Comparison of ENCODE assay signal across 1 cellular context in the genomic region with DNA sequence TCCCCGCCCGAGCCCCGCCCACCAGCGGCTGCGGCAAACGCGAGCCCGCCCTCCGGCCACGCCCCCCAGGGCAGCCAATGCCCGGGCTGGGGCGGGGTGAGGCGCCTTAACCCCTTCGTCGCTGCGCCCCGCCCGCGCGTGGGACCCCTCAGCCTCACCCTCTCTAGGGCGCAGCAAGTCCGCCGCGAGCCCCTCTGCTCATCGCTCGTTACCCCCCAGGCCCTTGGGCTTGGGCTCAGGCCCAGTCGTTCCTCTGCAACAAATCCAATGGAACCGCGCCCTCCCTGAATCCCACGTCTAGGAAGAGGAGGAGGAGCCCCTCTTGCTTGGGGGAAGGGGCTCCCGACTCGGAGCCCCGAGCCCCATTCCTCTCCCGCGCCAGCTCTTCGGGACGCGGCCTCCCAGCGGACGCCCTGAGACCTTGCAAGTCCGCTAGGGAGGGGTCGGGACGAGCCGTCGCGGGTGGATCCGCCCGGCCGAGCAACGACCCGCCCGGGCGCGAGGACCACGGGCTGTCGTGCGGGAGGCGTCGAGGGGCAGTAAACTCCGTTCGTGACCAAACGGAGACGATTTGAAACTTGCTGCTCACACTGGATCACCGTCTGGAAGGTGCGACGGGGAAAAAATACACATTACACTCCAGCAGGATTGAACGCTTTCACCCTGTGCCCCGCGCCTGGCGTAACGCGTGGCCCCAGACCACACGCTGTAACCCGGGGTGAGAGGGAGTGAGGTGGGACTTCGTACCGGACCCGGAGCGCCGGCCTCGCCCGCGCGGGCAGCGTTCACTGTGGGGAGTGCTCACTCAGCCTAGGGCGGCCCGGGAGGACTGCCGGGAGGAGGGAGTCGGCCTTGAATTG.
TF ChIP-seq lines count a peak whose summit lies in the region.

No MANE protein-coding gene starts in this region.

TF ChIP-seq in HepG2, 621 proteins besides CTCF, POLR2A, EP300 and RAD21 (continued from another document and continues in another):
- no peak for TF ChIP-seq THYN1 (CRISPR knock-in tag; IDR thresholded peaks at IDR 0.05; ENCODE audit: borderline replicate concordance, low read depth)
- TF ChIP-seq, protein P1, sequence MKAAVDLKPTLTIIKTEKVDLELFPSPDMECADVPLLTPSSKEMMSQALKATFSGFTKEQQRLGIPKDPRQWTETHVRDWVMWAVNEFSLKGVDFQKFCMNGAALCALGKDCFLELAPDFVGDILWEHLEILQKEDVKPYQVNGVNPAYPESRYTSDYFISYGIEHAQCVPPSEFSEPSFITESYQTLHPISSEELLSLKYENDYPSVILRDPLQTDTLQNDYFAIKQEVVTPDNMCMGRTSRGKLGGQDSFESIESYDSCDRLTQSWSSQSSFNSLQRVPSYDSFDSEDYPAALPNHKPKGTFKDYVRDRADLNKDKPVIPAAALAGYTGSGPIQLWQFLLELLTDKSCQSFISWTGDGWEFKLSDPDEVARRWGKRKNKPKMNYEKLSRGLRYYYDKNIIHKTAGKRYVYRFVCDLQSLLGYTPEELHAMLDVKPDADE (CRISPR knock-in tag; IDR thresholded peaks at IDR 0.05): peak; percentile 82
- 0 out of 2 replicates have a peak, but pooled peaks have one; percentile 41 for TF ChIP-seq ZNF3 (CRISPR knock-in tag; IDR thresholded peaks at IDR 0.05)
- TF ChIP-seq, protein P2, sequence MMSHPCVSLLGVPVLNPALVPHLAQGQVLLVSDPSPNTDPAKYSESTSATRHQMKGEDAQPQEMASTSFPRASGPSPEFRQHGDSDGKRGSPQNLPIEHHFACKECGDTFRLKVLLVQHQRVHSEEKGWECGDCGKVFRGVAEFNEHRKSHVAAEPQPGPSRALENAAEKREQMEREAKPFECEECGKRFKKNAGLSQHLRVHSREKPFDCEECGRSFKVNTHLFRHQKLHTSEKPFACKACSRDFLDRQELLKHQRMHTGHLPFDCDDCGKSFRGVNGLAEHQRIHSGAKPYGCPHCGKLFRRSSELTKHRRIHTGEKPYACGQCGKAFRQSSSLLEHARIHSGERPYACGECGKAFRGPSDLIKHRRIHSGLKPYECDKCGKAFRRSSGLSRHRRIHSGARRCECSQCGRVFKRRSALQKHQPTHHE (CRISPR knock-in tag; IDR thresholded peaks at IDR 0.05; ENCODE audit: borderline replicate concordance): no peak; the same call in 1 of the 2 replicates
- peak; percentile 73 for TF ChIP-seq YY1 (IDR thresholded peaks at IDR 0.05; ENCODE audit: insufficient read depth, insufficient replicate concordance, low read depth, low read length)
- peak; percentile 95 for TF ChIP-seq ZNF747 (CRISPR knock-in tag; IDR thresholded peaks at IDR 0.05; ENCODE audit: borderline replicate concordance)
- TF ChIP-seq, protein P3, sequence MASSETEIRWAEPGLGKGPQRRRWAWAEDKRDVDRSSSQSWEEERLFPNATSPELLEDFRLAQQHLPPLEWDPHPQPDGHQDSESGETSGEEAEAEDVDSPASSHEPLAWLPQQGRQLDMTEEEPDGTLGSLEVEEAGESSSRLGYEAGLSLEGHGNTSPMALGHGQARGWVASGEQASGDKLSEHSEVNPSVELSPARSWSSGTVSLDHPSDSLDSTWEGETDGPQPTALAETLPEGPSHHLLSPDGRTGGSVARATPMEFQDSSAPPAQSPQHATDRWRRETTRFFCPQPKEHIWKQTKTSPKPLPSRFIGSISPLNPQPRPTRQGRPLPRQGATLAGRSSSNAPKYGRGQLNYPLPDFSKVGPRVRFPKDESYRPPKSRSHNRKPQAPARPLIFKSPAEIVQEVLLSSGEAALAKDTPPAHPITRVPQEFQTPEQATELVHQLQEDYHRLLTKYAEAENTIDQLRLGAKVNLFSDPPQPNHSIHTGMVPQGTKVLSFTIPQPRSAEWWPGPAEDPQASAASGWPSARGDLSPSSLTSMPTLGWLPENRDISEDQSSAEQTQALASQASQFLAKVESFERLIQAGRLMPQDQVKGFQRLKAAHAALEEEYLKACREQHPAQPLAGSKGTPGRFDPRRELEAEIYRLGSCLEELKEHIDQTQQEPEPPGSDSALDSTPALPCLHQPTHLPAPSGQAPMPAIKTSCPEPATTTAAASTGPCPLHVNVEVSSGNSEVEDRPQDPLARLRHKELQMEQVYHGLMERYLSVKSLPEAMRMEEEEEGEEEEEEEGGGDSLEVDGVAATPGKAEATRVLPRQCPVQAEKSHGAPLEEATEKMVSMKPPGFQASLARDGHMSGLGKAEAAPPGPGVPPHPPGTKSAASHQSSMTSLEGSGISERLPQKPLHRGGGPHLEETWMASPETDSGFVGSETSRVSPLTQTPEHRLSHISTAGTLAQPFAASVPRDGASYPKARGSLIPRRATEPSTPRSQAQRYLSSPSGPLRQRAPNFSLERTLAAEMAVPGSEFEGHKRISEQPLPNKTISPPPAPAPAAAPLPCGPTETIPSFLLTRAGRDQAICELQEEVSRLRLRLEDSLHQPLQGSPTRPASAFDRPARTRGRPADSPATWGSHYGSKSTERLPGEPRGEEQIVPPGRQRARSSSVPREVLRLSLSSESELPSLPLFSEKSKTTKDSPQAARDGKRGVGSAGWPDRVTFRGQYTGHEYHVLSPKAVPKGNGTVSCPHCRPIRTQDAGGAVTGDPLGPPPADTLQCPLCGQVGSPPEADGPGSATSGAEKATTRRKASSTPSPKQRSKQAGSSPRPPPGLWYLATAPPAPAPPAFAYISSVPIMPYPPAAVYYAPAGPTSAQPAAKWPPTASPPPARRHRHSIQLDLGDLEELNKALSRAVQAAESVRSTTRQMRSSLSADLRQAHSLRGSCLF (CRISPR knock-in tag; IDR thresholded peaks at IDR 0.05; ENCODE audit: borderline replicate concordance): 0 out of 2 replicates have a peak, but pooled peaks have one; percentile 42
- TF ChIP-seq ZNF510 (CRISPR knock-in tag; IDR thresholded peaks at IDR 0.05; ENCODE audit: low read depth): no peak; the same call in none of the 2 replicates
- TF ChIP-seq, protein P4, sequence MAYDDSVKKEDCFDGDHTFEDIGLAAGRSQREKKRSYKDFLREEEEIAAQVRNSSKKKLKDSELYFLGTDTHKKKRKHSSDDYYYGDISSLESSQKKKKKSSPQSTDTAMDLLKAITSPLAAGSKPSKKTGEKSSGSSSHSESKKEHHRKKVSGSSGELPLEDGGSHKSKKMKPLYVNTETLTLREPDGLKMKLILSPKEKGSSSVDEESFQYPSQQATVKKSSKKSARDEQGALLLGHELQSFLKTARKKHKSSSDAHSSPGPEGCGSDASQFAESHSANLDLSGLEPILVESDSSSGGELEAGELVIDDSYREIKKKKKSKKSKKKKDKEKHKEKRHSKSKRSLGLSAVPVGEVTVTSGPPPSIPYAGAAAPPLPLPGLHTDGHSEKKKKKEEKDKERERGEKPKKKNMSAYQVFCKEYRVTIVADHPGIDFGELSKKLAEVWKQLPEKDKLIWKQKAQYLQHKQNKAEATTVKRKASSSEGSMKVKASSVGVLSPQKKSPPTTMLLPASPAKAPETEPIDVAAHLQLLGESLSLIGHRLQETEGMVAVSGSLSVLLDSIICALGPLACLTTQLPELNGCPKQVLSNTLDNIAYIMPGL (CRISPR knock-in tag; IDR thresholded peaks at IDR 0.05; ENCODE audit: borderline replicate concordance in 1 of 2, low read depth in 1 of 2): peak; percentile 95 to 96
- peak; percentile 91 for TF ChIP-seq KDM1A (CRISPR knock-in tag; IDR thresholded peaks at IDR 0.05)
- TF ChIP-seq DR1 (CRISPR knock-in tag; IDR thresholded peaks at IDR 0.05): peak; percentile 72; the same call in 1 of the 2 replicates
- peak; percentile 92 for TF ChIP-seq HOXA5 (CRISPR knock-in tag; IDR thresholded peaks at IDR 0.05)
- TF ChIP-seq ZNF792 (CRISPR knock-in tag; IDR thresholded peaks at IDR 0.05): peak; percentile 88
- TF ChIP-seq, protein P5, sequence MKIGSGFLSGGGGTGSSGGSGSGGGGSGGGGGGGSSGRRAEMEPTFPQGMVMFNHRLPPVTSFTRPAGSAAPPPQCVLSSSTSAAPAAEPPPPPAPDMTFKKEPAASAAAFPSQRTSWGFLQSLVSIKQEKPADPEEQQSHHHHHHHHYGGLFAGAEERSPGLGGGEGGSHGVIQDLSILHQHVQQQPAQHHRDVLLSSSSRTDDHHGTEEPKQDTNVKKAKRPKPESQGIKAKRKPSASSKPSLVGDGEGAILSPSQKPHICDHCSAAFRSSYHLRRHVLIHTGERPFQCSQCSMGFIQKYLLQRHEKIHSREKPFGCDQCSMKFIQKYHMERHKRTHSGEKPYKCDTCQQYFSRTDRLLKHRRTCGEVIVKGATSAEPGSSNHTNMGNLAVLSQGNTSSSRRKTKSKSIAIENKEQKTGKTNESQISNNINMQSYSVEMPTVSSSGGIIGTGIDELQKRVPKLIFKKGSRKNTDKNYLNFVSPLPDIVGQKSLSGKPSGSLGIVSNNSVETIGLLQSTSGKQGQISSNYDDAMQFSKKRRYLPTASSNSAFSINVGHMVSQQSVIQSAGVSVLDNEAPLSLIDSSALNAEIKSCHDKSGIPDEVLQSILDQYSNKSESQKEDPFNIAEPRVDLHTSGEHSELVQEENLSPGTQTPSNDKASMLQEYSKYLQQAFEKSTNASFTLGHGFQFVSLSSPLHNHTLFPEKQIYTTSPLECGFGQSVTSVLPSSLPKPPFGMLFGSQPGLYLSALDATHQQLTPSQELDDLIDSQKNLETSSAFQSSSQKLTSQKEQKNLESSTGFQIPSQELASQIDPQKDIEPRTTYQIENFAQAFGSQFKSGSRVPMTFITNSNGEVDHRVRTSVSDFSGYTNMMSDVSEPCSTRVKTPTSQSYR (CRISPR knock-in tag; IDR thresholded peaks at IDR 0.05; ENCODE audit: borderline replicate concordance): peak; percentile 65; the same call in 1 of the 2 replicates
- TF ChIP-seq RBAK (CRISPR knock-in tag; IDR thresholded peaks at IDR 0.05): no peak; the same call in 1 of the 2 replicates
- 0 out of 2 replicates have a peak, but pooled peaks have one; percentile 5 for TF ChIP-seq ZNF629 (CRISPR knock-in tag; conservative IDR thresholded peaks at IDR 0.05)
- no peak for TF ChIP-seq ATM (IDR thresholded peaks at IDR 0.05; ENCODE audit: borderline replicate concordance)
- peak; percentile 89 for TF ChIP-seq HNF4A (CRISPR knock-in tag; IDR thresholded peaks at IDR 0.05)
- peak; percentile 92; the same call in 1 of the 2 replicates for TF ChIP-seq ZNF782 (CRISPR knock-in tag; IDR thresholded peaks at IDR 0.05; ENCODE audit: borderline replicate concordance)
- TF ChIP-seq HOXA9 (CRISPR knock-in tag; IDR thresholded peaks at IDR 0.05; ENCODE audit: borderline replicate concordance): peak; percentile 96
- no peak for TF ChIP-seq TBL1XR1 (IDR thresholded peaks at IDR 0.05; ENCODE audit: borderline replicate concordance, low read length, partially characterized antibody)
- no peak for TF ChIP-seq NR3C1 (CRISPR knock-in tag; IDR thresholded peaks at IDR 0.05)
- TF ChIP-seq, protein P6, sequence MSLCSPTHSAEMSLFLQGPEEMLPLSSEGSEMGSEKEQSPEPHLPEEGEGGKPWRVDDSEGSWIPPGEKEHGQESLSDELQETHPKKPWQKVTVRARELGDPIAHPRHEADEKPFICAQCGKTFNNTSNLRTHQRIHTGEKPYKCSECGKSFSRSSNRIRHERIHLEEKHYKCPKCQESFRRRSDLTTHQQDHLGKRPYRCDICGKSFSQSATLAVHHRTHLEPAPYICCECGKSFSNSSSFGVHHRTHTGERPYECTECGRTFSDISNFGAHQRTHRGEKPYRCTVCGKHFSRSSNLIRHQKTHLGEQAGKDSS (CRISPR knock-in tag; IDR thresholded peaks at IDR 0.05; ENCODE audit: borderline replicate concordance, low read depth): peak; percentile 74; the same call in 1 of the 2 replicates
- peak; percentile 19; the same call in 1 of the 2 replicates for TF ChIP-seq ZNF160 (CRISPR knock-in tag; IDR thresholded peaks at IDR 0.05)
- peak; percentile 92 for TF ChIP-seq MYC (CRISPR knock-in tag; IDR thresholded peaks at IDR 0.05; ENCODE audit: borderline replicate concordance)
- peak; percentile 95 for TF ChIP-seq HDAC2 (CRISPR knock-in tag; IDR thresholded peaks at IDR 0.05)
- no peak for TF ChIP-seq ZNF75D (CRISPR knock-in tag; IDR thresholded peaks at IDR 0.05; ENCODE audit: borderline replicate concordance)
- TF ChIP-seq ZNF10 (CRISPR knock-in tag; IDR thresholded peaks at IDR 0.05; ENCODE audit: borderline replicate concordance, low read depth): 0 out of 2 replicates have a peak, but pooled peaks have one; percentile 65
- TF ChIP-seq, protein P7, sequence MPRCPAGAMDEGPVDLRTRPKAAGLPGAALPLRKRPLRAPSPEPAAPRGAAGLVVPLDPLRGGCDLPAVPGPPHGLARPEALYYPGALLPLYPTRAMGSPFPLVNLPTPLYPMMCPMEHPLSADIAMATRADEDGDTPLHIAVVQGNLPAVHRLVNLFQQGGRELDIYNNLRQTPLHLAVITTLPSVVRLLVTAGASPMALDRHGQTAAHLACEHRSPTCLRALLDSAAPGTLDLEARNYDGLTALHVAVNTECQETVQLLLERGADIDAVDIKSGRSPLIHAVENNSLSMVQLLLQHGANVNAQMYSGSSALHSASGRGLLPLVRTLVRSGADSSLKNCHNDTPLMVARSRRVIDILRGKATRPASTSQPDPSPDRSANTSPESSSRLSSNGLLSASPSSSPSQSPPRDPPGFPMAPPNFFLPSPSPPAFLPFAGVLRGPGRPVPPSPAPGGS (CRISPR knock-in tag; IDR thresholded peaks at IDR 0.05): peak; percentile 90; the same call in 1 of the 2 replicates
- TF ChIP-seq, protein P8, sequence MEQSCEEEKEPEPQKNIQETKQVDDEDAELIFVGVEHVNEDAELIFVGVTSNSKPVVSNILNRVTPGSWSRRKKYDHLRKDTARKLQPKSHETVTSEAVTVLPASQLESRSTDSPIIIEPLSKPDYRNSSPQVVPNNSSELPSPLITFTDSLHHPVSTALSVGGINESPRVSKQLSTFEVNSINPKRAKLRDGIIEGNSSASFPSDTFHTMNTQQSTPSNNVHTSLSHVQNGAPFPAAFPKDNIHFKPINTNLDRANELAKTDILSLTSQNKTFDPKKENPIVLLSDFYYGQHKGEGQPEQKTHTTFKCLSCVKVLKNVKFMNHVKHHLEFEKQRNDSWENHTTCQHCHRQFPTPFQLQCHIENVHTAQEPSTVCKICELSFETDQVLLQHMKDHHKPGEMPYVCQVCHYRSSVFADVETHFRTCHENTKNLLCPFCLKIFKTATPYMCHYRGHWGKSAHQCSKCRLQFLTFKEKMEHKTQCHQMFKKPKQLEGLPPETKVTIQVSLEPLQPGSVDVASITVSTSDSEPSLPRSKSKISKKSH (CRISPR knock-in tag; IDR thresholded peaks at IDR 0.05; ENCODE audit: borderline replicate concordance): peak; percentile 96
- TF ChIP-seq, protein P9, sequence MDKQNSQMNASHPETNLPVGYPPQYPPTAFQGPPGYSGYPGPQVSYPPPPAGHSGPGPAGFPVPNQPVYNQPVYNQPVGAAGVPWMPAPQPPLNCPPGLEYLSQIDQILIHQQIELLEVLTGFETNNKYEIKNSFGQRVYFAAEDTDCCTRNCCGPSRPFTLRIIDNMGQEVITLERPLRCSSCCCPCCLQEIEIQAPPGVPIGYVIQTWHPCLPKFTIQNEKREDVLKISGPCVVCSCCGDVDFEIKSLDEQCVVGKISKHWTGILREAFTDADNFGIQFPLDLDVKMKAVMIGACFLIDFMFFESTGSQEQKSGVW (CRISPR knock-in tag; IDR thresholded peaks at IDR 0.05; ENCODE audit: borderline replicate concordance): no peak
- TF ChIP-seq, protein P10, sequence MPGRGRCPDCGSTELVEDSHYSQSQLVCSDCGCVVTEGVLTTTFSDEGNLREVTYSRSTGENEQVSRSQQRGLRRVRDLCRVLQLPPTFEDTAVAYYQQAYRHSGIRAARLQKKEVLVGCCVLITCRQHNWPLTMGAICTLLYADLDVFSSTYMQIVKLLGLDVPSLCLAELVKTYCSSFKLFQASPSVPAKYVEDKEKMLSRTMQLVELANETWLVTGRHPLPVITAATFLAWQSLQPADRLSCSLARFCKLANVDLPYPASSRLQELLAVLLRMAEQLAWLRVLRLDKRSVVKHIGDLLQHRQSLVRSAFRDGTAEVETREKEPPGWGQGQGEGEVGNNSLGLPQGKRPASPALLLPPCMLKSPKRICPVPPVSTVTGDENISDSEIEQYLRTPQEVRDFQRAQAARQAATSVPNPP (CRISPR knock-in tag; IDR thresholded peaks at IDR 0.05): peak; percentile 90; the same call in 1 of the 2 replicates
- peak; percentile 52 for TF ChIP-seq ZNF614 (CRISPR knock-in tag; IDR thresholded peaks at IDR 0.05; ENCODE audit: borderline replicate concordance)
- TF ChIP-seq ZKSCAN1 (IDR thresholded peaks at IDR 0.05; ENCODE audit: low read length): no peak; the same call in 1 of the 2 replicates
- TF ChIP-seq NR2F6 (IDR thresholded peaks at IDR 0.05): no peak
- peak; percentile 53 for TF ChIP-seq NR2F6 (CRISPR knock-in tag; IDR thresholded peaks at IDR 0.05)
